ENCODE assay signal across 22 cellular contexts in the genomic region with DNA sequence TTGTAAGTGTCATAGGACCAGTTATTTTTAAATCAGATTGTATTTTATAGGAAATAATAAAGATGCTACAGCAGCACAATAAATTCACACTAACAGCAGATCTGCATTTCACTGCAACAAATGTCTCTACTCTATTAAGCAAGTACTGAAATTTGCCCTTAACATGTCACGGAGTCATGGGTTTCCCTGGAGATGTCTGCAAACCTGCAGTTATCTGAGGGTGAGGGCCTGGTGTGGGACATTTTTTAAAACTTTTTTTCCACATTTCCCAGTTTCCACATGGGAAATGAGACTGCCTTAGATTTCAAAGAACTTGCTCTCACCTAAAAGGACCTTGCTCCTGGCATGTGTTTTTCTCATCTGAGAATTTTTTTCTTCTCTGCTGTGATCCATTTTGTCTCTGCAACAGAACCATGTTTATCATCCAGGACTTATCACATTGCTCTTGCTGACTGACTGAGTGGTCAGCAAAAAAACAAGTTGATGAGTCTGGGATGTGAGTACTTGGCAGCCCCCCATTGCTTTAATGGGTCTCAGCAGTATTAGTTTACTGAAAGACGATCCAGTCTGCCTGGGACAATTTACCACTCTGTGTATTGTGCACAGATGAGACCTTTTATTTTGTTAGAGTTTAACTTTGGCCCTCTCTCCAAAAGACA.
DNase-seq lines count a peak whose midpoint lies in the region; ATAC-seq and TF ChIP-seq lines count a peak whose summit lies in the region.
"Had no signal": no experiment of that assay in that cellular context is flagged by ENCODE, and none has a peak within 500 bp of the region (broad histone marks: within the 10 kb centered on the region; RNA-seq: fewer than 3 reads in every experiment).

No MANE protein-coding gene starts in this region.

- DNase-seq in NCI-H1092 treated with DMSO at 0.1 percent for 48 hours (lab: John Stamatoyannopoulos, UW) (peak; percentile 16), NCI-H1092 (lab: John Stamatoyannopoulos, UW) (no peak), NCI-H748 treated with DMSO at 0.1 percent for 48 hours (lab: John Stamatoyannopoulos, UW) (peak; percentile 36), left ventricle myocardium superior (no peak), gastrocnemius medialis (peak; percentile 36 to 43), adrenal gland (no peak), GM13976 (ENCODE audit: low spot score) (no peak)
- DNase-seq: activated CD4-positive, CD25-positive, alpha-beta regulatory T cell; activated CD8-positive, alpha-beta T cell treated with anti-CD3 and anti-CD28 coated beads for 36 hours; activated naive CD4-positive, alpha-beta T cell; activated T-cell treated with anti-CD3 and anti-CD28 coated beads, Interleukin-2, amount 50 U/mL, for 1 hour; amygdala; Caco-2; foreskin melanocyte; midbrain; NCI-H1436; substantia nigra; T-helper 9 cell had no signal

- intact Hi-C loops in left ventricle myocardium superior (cut with micrococcal nuclease) (no loop called here), gastrocnemius medialis (cut with DNase I; ENCODE audit: low total_unique reads) (no loop called here), adrenal gland (cut with DNase I) (no loop called here)

- H3K4me3 ChIP-seq in gastrocnemius medialis (no peak overlapping the region), adrenal gland (no peak overlapping the region)
- H3K4me3 ChIP-seq: cardiac muscle cell, neural progenitor cell had no signal

- H3K4me1 ChIP-seq in gastrocnemius medialis (peaks cover 19 to 40% of the 10 kb centered on the region in 2 donors), adrenal gland (replicated peaks in 1 of 2) (peaks cover 0 to 22% of the 10 kb centered on the region in 2 donors)
- H3K4me1 ChIP-seq: Caco-2 had no signal

- in situ Hi-C loops in gastrocnemius medialis (cut with MboI; ENCODE audit: low sequenced_read_pairs in 4 of 4): no loop called here
- in situ Hi-C loops in GM13976 (cut with MboI; ENCODE audit: low sequenced_read_pairs, unreplicated experiment): no loop called here

- H3K36me3 ChIP-seq in gastrocnemius medialis (no peaks in the 10 kb centered on the region), adrenal gland (replicated peaks in 1 of 2) (no peaks in the 10 kb centered on the region)
- H3K36me3 ChIP-seq: BE2C, cardiac muscle cell, neural progenitor cell had no signal

- TF ChIP-seq POLR2A in gastrocnemius medialis (IDR thresholded peaks at IDR 0.05): no peak
- no peak for TF ChIP-seq POLR2A in adrenal gland (IDR thresholded peaks at IDR 0.05)

- WGBS in adrenal gland, 4 donors: 65 to 86% (median 73%) methylated on average over 2 of the region's 2 CpGs

- H3K27ac ChIP-seq in gastrocnemius medialis: peak overlapping the region; percentile 60 to 77 (median 65)
- H3K27ac ChIP-seq in adrenal gland: peak overlapping the region in 2 of 5 donors; percentile 6 to 10
- H3K27ac ChIP-seq: cardiac muscle cell, neural progenitor cell had no signal

- peak; percentile 75 for ATAC-seq in left ventricle myocardium superior
- peak; percentile 71 to 86 for ATAC-seq in gastrocnemius medialis
- no peak for ATAC-seq in GM18858 (IDR thresholded peaks at IDR 0.05; ENCODE audit: unreplicated experiment)
- ATAC-seq: activated CD8-positive, alpha-beta T cell treated with anti-CD3 and anti-CD28 coated beads for 36 hours had no signal

- H3K9me3 ChIP-seq in gastrocnemius medialis: no peaks in the 10 kb centered on the region
- no peaks in the 10 kb centered on the region for H3K9me3 ChIP-seq in adrenal gland (replicated peaks in 1 of 3)
- H3K9me3 ChIP-seq: BE2C, Caco-2 had no signal

- TF ChIP-seq CTCF in gastrocnemius medialis (IDR thresholded peaks at IDR 0.05 in 4 of 5, conservative IDR thresholded peaks at IDR 0.05 in 1 of 5) (no peak), adrenal gland (IDR thresholded peaks at IDR 0.05) (no peak), GM13976 (IDR thresholded peaks at IDR 0.05; ENCODE audit: borderline replicate concordance, control extremely low read depth, extremely low read depth, insufficient read depth, missing control alignments) (no peak)

- H3K27me3 ChIP-seq in gastrocnemius medialis: no peaks in the 10 kb centered on the region
- H3K27me3 ChIP-seq in adrenal gland: no peaks in the 10 kb centered on the region
- H3K27me3 ChIP-seq: BE2C, cardiac muscle cell, neural progenitor cell had no signal

Comparison
In these comparisons a context has a peak if more than half of its experiments do, and no peak if none do; other contexts are left out.
1. DNase-seq: peak in NCI-H1092 treated with DMSO at 0.1 percent for 48 hours (single experiment), NCI-H748 treated with DMSO at 0.1 percent for 48 hours (single experiment) and gastrocnemius medialis (2 of 2); none in NCI-H1092 (single experiment), left ventricle myocardium superior (single experiment), adrenal gland (0 of 7) and GM13976 (single experiment).